ENCODE assay signal across 27 cellular contexts in the genomic region with DNA sequence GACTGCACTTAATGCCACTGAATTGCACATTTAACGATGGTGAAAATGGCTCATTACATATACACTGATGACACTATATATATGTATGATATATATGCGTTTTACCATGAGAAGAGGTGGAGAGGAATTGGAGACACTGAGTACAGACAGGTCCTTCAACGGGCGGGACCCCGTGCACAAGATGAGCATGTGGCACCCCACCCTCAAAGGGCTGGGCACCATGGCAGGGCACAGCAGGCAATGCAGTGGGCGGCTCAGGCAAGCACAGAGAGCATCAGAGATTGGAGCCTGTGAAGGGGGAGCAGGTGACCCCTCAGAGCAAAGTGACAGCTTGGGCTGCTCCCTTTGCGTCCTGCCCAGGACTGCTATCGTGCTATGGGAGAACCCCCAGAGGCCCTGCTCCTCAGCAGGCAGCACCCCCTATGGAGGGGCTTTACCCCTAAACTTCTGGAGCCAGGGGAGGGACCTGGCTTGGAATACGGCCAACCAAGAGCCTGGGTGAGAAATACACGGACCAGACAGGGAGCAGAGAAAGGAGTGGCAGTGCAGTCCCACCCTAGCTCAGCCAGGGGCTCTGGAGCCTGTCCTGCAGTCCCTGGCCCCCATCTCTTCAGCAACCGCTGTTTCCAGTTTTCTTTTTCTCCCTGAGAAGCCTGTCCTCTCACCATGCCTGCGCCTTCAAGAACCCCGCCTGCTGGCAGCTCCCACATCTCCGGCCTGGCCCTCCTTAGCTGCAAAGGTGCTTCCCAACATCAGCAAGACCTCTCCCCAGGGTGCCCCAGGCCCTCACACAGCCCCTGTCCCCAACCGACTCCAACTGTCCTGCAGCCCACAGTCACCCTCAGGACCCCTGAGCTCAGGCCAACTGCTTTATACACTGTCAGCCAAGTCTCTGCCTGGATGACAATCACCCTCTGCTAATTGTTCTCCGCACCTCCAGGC. TPM values are rescaled to one million over a fixed set of nuclear protein-coding genes. Genes with fewer than 3 reads are reported as not detected.
DNase-seq lines count a peak whose midpoint lies in the region; ATAC-seq, FAIRE-seq and TF ChIP-seq lines count a peak whose summit lies in the region.
"Had no signal": no experiment of that assay in that cellular context is flagged by ENCODE, and none has a peak within 500 bp of the region (broad histone marks: within the 10 kb centered on the region; RNA-seq: fewer than 3 reads in every experiment).

No MANE protein-coding gene starts in this region.

- TF ChIP-seq CTCF in C4-2B (conservative IDR thresholded peaks at IDR 0.05) (no peak), RWPE2 (IDR thresholded peaks at IDR 0.05; ENCODE audit: poor library complexity, severe bottlenecking) (no peak), kidney (IDR thresholded peaks at IDR 0.05; ENCODE audit: borderline replicate concordance, extremely low read depth, insufficient read depth) (no peak), D721Med (IDR thresholded peaks at IDR 0.05; ENCODE audit: insufficient read depth, missing control alignments) (no peak), pancreas (IDR thresholded peaks at IDR 0.05) (no peak)

- DNase-seq in RWPE2 (ENCODE audit: low spot score) (no peak), kidney (peak; percentile 32), HK-2 (ENCODE audit: unreplicated experiment) (no peak), D721Med (ENCODE audit: insufficient read length, low spot score) (no peak), pancreas (no peak)
- DNase-seq: ACHN; activated CD4-positive, alpha-beta T cell treated with anti-CD3 and anti-CD28 coated beads for 1 hour; activated naive CD4-positive, alpha-beta T cell treated with anti-CD3 and anti-CD28 coated beads, Interleukin-2, amount 10 ng/mL, durations not matched to agents 7 days and 5 days; activated T-cell treated with anti-CD3 and anti-CD28 coated beads, Interleukin-2, amount 50 U/mL, for 48 hours; anterior cingulate cortex; central memory CD4-positive, alpha-beta T cell; dorsolateral prefrontal cortex; immature natural killer cell; Kasumi-1; midbrain; NCI-H187; NCI-H2227 treated with DMSO at 0.1 percent for 48 hours; NCI-H748 treated with DMSO at 0.1 percent for 48 hours; posterior cingulate gyrus; SIG-M5; stimulated activated CD4-positive, alpha-beta T cell treated with anti-CD3 and anti-CD28 coated beads, Interleukin-2, amount 100 ng/mL, for 24 hours had no signal

- FAIRE-seq in kidney (lab: Jason Lieb, UNC) (no peak), D721Med (lab: Jason Lieb, UNC) (no peak), pancreas (lab: Jason Lieb, UNC) (no peak)
- FAIRE-seq: TTC549 had no signal

- ATAC-seq in RWPE2 (ENCODE audit: low read depth) (0 out of 3 replicates have a peak, but pooled peaks have one; percentile 2), pancreas (no peak)
- ATAC-seq: stimulated activated effector memory CD8-positive, alpha-beta T cell treated with anti-CD3 and anti-CD28 coated beads, Interleukin-12 subunit alpha, Interleukin-12 subunit beta, amount 100 ng/mL, for 72 hours had no signal

- H3K27ac ChIP-seq in C4-2B (peak overlapping the region; percentile 90), RWPE2 (ENCODE audit: poor library complexity, severe bottlenecking) (no peak overlapping the region), kidney (ENCODE audit: low read depth in 2 of 2, low read length in 2 of 2) (no peak overlapping the region), pancreas (no peak overlapping the region)
- H3K27ac ChIP-seq: BLaER1 treated with 17β-estradiol and CSF1 and Interleukin-3, amounts not matched to agents 10 nM and 100 nM; skin epidermis had no signal

- intact Hi-C loops in kidney (cut with DNase I) (no loop called here), pancreas (cut with DNase I) (no loop called here)

- H3K4me1 ChIP-seq in RWPE2 (ENCODE audit: insufficient read depth, poor library complexity, severe bottlenecking) (no peaks in the 10 kb centered on the region), kidney (ENCODE audit: control insufficient read depth in 1 of 2, insufficient read depth in 1 of 2, low read depth in 1 of 2, low read length in 2 of 2) (peaks cover 0 to 7% of the 10 kb centered on the region in 2 donors), pancreas (no peaks in the 10 kb centered on the region)

- H3K36me3 ChIP-seq in RWPE2 (ENCODE audit: low read depth), result peaks cover 5% of the 10 kb centered on the region; the same call in 1 of the 2 replicates
- no peaks in the 10 kb centered on the region for H3K36me3 ChIP-seq in kidney (ENCODE audit: control insufficient read depth in 1 of 2, insufficient read depth in 2 of 2, low read length in 2 of 2)
- no peaks in the 10 kb centered on the region for H3K36me3 ChIP-seq in pancreas

- H3K9me3 ChIP-seq in RWPE2 (ENCODE audit: severe bottlenecking) (no peaks in the 10 kb centered on the region), kidney (ENCODE audit: control insufficient read depth in 1 of 2, low read length in 2 of 2) (no peaks in the 10 kb centered on the region), pancreas (no peaks in the 10 kb centered on the region)
- H3K9me3 ChIP-seq: BLaER1 treated with 17β-estradiol and CSF1 and Interleukin-3, amounts not matched to agents 10 nM and 100 nM had no signal

- WGBS in pancreas, 2 donors, result 78 to 89% methylated on average over 14 to 15 of the region's 16 CpGs

- no peak overlapping the region for H3K9ac ChIP-seq in kidney (ENCODE audit: low read length in 2 of 2)
- H3K9ac ChIP-seq: BLaER1 treated with 17β-estradiol and CSF1 and Interleukin-3, amounts not matched to agents 10 nM and 100 nM had no signal

- H3K4me3 ChIP-seq in RWPE2 (ENCODE audit: severe bottlenecking) (no peak overlapping the region), kidney (ENCODE audit: low read length in 2 of 2) (no peak overlapping the region), pancreas (no peak overlapping the region)
- H3K4me3 ChIP-seq: BLaER1 treated with 17β-estradiol and CSF1 and Interleukin-3, amounts not matched to agents 10 nM and 100 nM; dorsolateral prefrontal cortex; skin epidermis had no signal

- no peaks in the 10 kb centered on the region for H3K27me3 ChIP-seq in RWPE2 (ENCODE audit: insufficient read depth, poor library complexity, severe bottlenecking)
- no peaks in the 10 kb centered on the region for H3K27me3 ChIP-seq in pancreas

RNA-seq across cellular contexts. Expression of a gene that starts 10.5 kb away (rescaled TPM):
- total RNA-seq in kidney (110 TPM), pancreas (10 to 100 TPM in 4 of 6 donors, 1 to 10 TPM in 2; 8.4 to 15.8 (median 11.1) TPM)
- polyA plus RNA-seq in kidney (ENCODE audit: insufficient read depth, low read depth, low replicate concordance) (79.7 TPM), pancreas (10 to 100 TPM; 12.3 to 14.4 TPM)

RNA-seq across cellular contexts. Expression of a gene that starts 24.6 kb away (rescaled TPM):
- 1.5 TPM for total RNA-seq in kidney
- 5.5 TPM for polyA plus RNA-seq in kidney (ENCODE audit: insufficient read depth, low read depth, low replicate concordance)
- total RNA-seq in pancreas, result under 1 TPM in 3 of 6 donors, not detected in 3; 0.35 to 0.67 (median 0.49) TPM
- under 1 TPM; 0.28 to 0.99 TPM for polyA plus RNA-seq in pancreas
- total RNA-seq: activated CD8-positive, alpha-beta memory T cell treated with anti-CD3 and anti-CD28 coated beads for 36 hours had no signal
- polyA plus RNA-seq: immature natural killer cell had no signal

RNA-seq across cellular contexts. Expression of a gene that starts 26.0 kb away (rescaled TPM):
- 218 TPM for total RNA-seq in kidney
- 246 TPM for polyA plus RNA-seq in kidney (ENCODE audit: insufficient read depth, low read depth, low replicate concordance)
- total RNA-seq in pancreas, result 100 to 1,000 TPM in 2 of 6 donors, 10 to 100 TPM in 4; 72.2 to 118 (median 88.4) TPM
- polyA plus RNA-seq in pancreas, result 10 to 100 TPM; 66.3 to 90.1 TPM

RNA-seq across cellular contexts. Expression of a gene that starts 26.5 kb away (rescaled TPM):
- total RNA-seq in kidney, result 13.7 TPM
- 5.2 TPM for polyA plus RNA-seq in kidney (ENCODE audit: insufficient read depth, low read depth, low replicate concordance)
- 10 to 100 TPM in 3 of 6 donors, 1 to 10 TPM in 3; 5.8 to 13.2 (median 9.8) TPM for total RNA-seq in pancreas
- 10 to 100 TPM in 1 of 2 donors, 1 to 10 TPM in 1; 6.7 to 11.9 TPM for polyA plus RNA-seq in pancreas

RNA-seq across cellular contexts. Expression of a gene that starts 51.2 kb away (rescaled TPM):
- 4.7 TPM for total RNA-seq in kidney
- 81.4 TPM for polyA plus RNA-seq in kidney (ENCODE audit: insufficient read depth, low read depth, low replicate concordance)
- under 1 TPM in 3 of 6 donors, not detected in 3; 0.09 to 0.28 (median 0.14) TPM for total RNA-seq in pancreas
- polyA plus RNA-seq in pancreas, result under 1 TPM in 1 of 2 donors, not detected in 1; 0.07 TPM
- polyA plus RNA-seq: immature natural killer cell had no signal
